ENCODE assay signal across 14 cellular contexts in the genomic region with DNA sequence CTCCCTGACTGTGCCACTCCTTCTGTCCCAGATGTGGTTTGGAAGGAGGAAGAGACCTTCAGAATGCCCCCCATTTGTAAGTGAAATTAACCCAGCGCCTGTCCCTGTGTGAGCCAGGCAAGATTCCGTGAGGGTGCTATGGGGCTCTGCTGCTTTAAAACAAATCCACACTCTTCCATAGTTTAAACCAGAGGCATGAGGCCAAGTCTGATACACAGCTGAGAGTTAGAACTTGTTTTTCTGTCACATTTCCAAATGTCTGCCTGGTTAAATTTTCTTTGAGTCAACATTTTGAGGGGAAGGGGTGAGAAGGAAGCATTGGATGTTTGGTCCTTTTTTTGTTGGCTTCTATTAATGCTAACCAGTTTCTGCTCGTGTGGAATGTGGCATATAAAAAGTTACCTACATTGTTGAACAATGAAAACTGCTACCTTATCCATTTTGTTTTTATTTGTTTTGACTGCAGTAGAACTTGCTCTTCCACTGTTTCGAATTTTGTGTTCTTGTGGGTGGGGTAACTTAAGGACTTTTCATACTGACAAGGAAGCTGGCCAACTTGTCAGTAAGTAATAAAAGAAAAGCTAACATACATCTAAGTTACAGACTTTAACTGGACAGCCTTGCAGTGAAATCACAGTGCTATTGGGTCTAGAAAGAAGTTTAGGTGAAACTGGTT. TPM values are rescaled to one million over a fixed set of nuclear protein-coding genes. Genes with fewer than 3 reads are reported as not detected.
DNase-seq lines count a peak whose midpoint lies in the region; ATAC-seq and TF ChIP-seq lines count a peak whose summit lies in the region.
"Had no signal": no experiment of that assay in that cellular context is flagged by ENCODE, and none has a peak within 500 bp of the region (broad histone marks: within the 10 kb centered on the region; RNA-seq: fewer than 3 reads in every experiment).

No MANE protein-coding gene starts in this region.

- 100% methylated on average over 3 of the region's 4 CpGs for WGBS in mesenchymal stem cell

- H2AFZ ChIP-seq in mesenchymal stem cell (ENCODE audit: low read depth, low read length), result no peak overlapping the region
- H2AFZ ChIP-seq in MM.1S (ENCODE audit: low read length), result no peak overlapping the region

- no peak for ATAC-seq in stimulated activated memory B cell treated with anti-CD40 and anti-IgM and Interleukin-4, amounts not matched to agents 10 μg/mL and 1 μg/mL and 100 μg/mL, for 72 hours
- no peak for ATAC-seq in HG02588 (IDR thresholded peaks at IDR 0.05; ENCODE audit: unreplicated experiment)

- peaks cover 23% of the 10 kb centered on the region for H3K36me3 Mint-ChIP-seq in stimulated activated memory B cell treated with anti-CD40 and anti-IgM and Interleukin-4, amounts not matched to agents 10 μg/mL and 1 μg/mL and 100 μg/mL, for 72 hours

- H3K23ac ChIP-seq in mesenchymal stem cell (ENCODE audit: low read length in 2 of 2), result no peak overlapping the region

- H3K9me3 ChIP-seq in mesenchymal stem cell (ENCODE audit: control insufficient read depth, low read length) (no peaks in the 10 kb centered on the region), Peyer's patch (no peaks in the 10 kb centered on the region), MM.1S (replicated peaks; ENCODE audit: insufficient read depth, low read length) (no peaks in the 10 kb centered on the region)
- H3K9me3 ChIP-seq: right atrium auricular region had no signal

- peaks cover 11% of the 10 kb centered on the region for H3K4me1 ChIP-seq in mesenchymal stem cell (ENCODE audit: control insufficient read depth, insufficient read depth, low read depth, low read length)
- peaks cover 0 to 41% (median 0%) of the 10 kb centered on the region in 4 donors for H3K4me1 ChIP-seq in Peyer's patch
- no peaks in the 10 kb centered on the region for H3K4me1 ChIP-seq in MM.1S (ENCODE audit: low read length)

- H2BK5ac ChIP-seq in mesenchymal stem cell (ENCODE audit: low read depth, low read length, poor library complexity, severe bottlenecking), result no peak overlapping the region

- H3K27me3 ChIP-seq in mesenchymal stem cell (ENCODE audit: control insufficient read depth in 1 of 2, insufficient read depth in 1 of 2, low read length in 2 of 2), result no peaks in the 10 kb centered on the region
- no peaks in the 10 kb centered on the region for H3K27me3 ChIP-seq in Peyer's patch
- H3K27me3 ChIP-seq in MM.1S (replicated peaks; ENCODE audit: insufficient read depth, low read length), result no peaks in the 10 kb centered on the region
- H3K27me3 ChIP-seq: right atrium auricular region had no signal

- H3K4me2 ChIP-seq in mesenchymal stem cell (ENCODE audit: low read length, poor library complexity, severe bottlenecking) (no peak overlapping the region), MM.1S (ENCODE audit: low read depth, low read length) (no peak overlapping the region)

- peak overlapping the region; percentile 54 for H3K9ac ChIP-seq in mesenchymal stem cell (ENCODE audit: low read length)
- H3K9ac ChIP-seq in MM.1S (ENCODE audit: low read length), result no peak overlapping the region

- no peak overlapping the region for H2BK12ac ChIP-seq in mesenchymal stem cell (ENCODE audit: low read length in 2 of 2)

- no peaks in the 10 kb centered on the region for H4K20me1 ChIP-seq in MM.1S (ENCODE audit: insufficient read depth, low read length)

- H3K14ac ChIP-seq in mesenchymal stem cell (ENCODE audit: low read length in 2 of 2), result no peak overlapping the region

- H3K79me2 ChIP-seq in MM.1S (ENCODE audit: low read length), result no peaks in the 10 kb centered on the region

- H3K4me3 Mint-ChIP-seq in stimulated activated memory B cell treated with anti-CD40 and anti-IgM and Interleukin-4, amounts not matched to agents 10 μg/mL and 1 μg/mL and 100 μg/mL, for 72 hours, result no peak overlapping the region
- H3K4me3 Mint-ChIP-seq: activated B cell treated with CpG ODN at 0.5 μM for 24 hours had no signal

- peak overlapping the region in 1 of 2 experiments; percentile 35 for H3K4ac ChIP-seq in mesenchymal stem cell (ENCODE audit: low read depth in 1 of 2, low read length in 2 of 2)

- H3K9me2 ChIP-seq in MM.1S (replicated peaks; ENCODE audit: insufficient read depth, low read length), result no peaks in the 10 kb centered on the region

- H3K27ac Mint-ChIP-seq in stimulated activated memory B cell treated with anti-CD40 and anti-IgM and Interleukin-4, amounts not matched to agents 10 μg/mL and 1 μg/mL and 100 μg/mL, for 72 hours, result peak overlapping the region; percentile 22
- H3K27ac Mint-ChIP-seq: activated B cell treated with CpG ODN at 0.5 μM for 24 hours had no signal

- H3K79me1 ChIP-seq in mesenchymal stem cell (replicated peaks; ENCODE audit: low read length, poor library complexity, severe bottlenecking), result peaks cover 6% of the 10 kb centered on the region

- peaks cover 75% of the 10 kb centered on the region for H3K4me1 Mint-ChIP-seq in stimulated activated memory B cell treated with anti-CD40 and anti-IgM and Interleukin-4, amounts not matched to agents 10 μg/mL and 1 μg/mL and 100 μg/mL, for 72 hours

- H3K4me3 ChIP-seq in LNCaP clone FGC (ENCODE audit: low read depth, low read length), result peak overlapping the region; percentile 45
- H3K4me3 ChIP-seq in choroid plexus epithelial cell (ENCODE audit: low read depth, low read length), result no peak overlapping the region
- peak overlapping the region in 1 of 2 experiments; percentile 50 for H3K4me3 ChIP-seq in mesenchymal stem cell (ENCODE audit: insufficient read depth in 1 of 2, low read depth in 1 of 2, low read length in 2 of 2)
- H3K4me3 ChIP-seq in Peyer's patch, result no peak overlapping the region
- no peak overlapping the region for H3K4me3 ChIP-seq in MM.1S (ENCODE audit: low read length)
- H3K4me3 ChIP-seq: right atrium auricular region had no signal

- intact Hi-C loops in posterior vena cava (cut with DNase I), result no loop called here

- no peaks in the 10 kb centered on the region for H3F3A ChIP-seq in MM.1S (ENCODE audit: insufficient read depth, low read length)

- H3K36me3 ChIP-seq in mesenchymal stem cell (ENCODE audit: control insufficient read depth in 1 of 2, insufficient read depth in 2 of 2, low read depth in 1 of 2, low read length in 2 of 2), result peaks cover 24 to 99% of the 10 kb centered on the region in 2 experiments
- H3K36me3 ChIP-seq in Peyer's patch, result no peaks in the 10 kb centered on the region
- H3K36me3 ChIP-seq in MM.1S (replicated peaks; ENCODE audit: insufficient read depth, low read length), result no peaks in the 10 kb centered on the region
- H3K36me3 ChIP-seq: right atrium auricular region had no signal

- no peak for TF ChIP-seq POLR2A in Peyer's patch (IDR thresholded peaks at IDR 0.05)

- no peak overlapping the region for H4K8ac ChIP-seq in mesenchymal stem cell (ENCODE audit: low read length)

- H3K27me3 Mint-ChIP-seq in stimulated activated memory B cell treated with anti-CD40 and anti-IgM and Interleukin-4, amounts not matched to agents 10 μg/mL and 1 μg/mL and 100 μg/mL, for 72 hours, result no peaks in the 10 kb centered on the region
- H3K27me3 Mint-ChIP-seq: activated B cell treated with CpG ODN at 0.5 μM for 24 hours had no signal

- H2AK5ac ChIP-seq in mesenchymal stem cell (ENCODE audit: low read length, severe bottlenecking), result no peak overlapping the region

- H2BK120ac ChIP-seq in mesenchymal stem cell (ENCODE audit: low read depth, low read length), result no peak overlapping the region

- no peak overlapping the region for H4K91ac ChIP-seq in mesenchymal stem cell (ENCODE audit: low read length)

- DNase-seq in LNCaP clone FGC (ENCODE audit: low read depth) (peak; percentile 99), choroid plexus epithelial cell (ENCODE audit: low read depth) (peak; percentile 56), mesenchymal stem cell (no peak), Peyer's patch (no peak), posterior vena cava (ENCODE audit: low spot score) (no peak), MM.1S (no peak)
- DNase-seq: activated B cell treated with CpG ODN at 0.5 μM for 24 hours; activated CD8-positive, alpha-beta memory T cell treated with anti-CD3 and anti-CD28 coated beads, Interleukin-2, amount 50 U/mL, for 4 hours; GF-D8; hypothalamus; NCI-H187 treated with DMSO at 0.1 percent for 48 hours had no signal

- TF ChIP-seq CTCF in LNCaP clone FGC (IDR thresholded peaks at IDR 0.05; ENCODE audit: control insufficient read depth, extremely low read depth, insufficient read depth), result no peak
- no peak for TF ChIP-seq CTCF in choroid plexus epithelial cell (conservative IDR thresholded peaks at IDR 0.05; ENCODE audit: low read depth, low read length)
- no peak for TF ChIP-seq CTCF in Peyer's patch (IDR thresholded peaks at IDR 0.05)
- no peak for TF ChIP-seq CTCF in MM.1S (IDR thresholded peaks at IDR 0.05; ENCODE audit: low read length)

- no peak overlapping the region for H3K27ac ChIP-seq in mesenchymal stem cell (ENCODE audit: low read length, poor library complexity, severe bottlenecking)
- peak overlapping the region in 1 of 4 donors; percentile 56 for H3K27ac ChIP-seq in Peyer's patch
- no peak overlapping the region for H3K27ac ChIP-seq in MM.1S (ENCODE audit: low read length)

- no peak overlapping the region for H2BK15ac ChIP-seq in mesenchymal stem cell (ENCODE audit: low read depth, poor library complexity, severe bottlenecking)

- no peaks in the 10 kb centered on the region for H3K9me3 Mint-ChIP-seq in stimulated activated memory B cell treated with anti-CD40 and anti-IgM and Interleukin-4, amounts not matched to agents 10 μg/mL and 1 μg/mL and 100 μg/mL, for 72 hours
- H3K9me3 Mint-ChIP-seq: activated B cell treated with CpG ODN at 0.5 μM for 24 hours had no signal

- H3K18ac ChIP-seq in mesenchymal stem cell (ENCODE audit: low read depth in 1 of 2, low read length in 2 of 2), result no peak overlapping the region

RNA-seq across cellular contexts. Expression of gene RGMB, which starts 12.9 kb away (rescaled TPM):
- 15.4 TPM for polyA plus RNA-seq in mesenchymal stem cell (2013, experiment 1 of 2)
- 15.8 TPM for polyA plus RNA-seq in mesenchymal stem cell (2013, experiment 2 of 2)
- total RNA-seq in Peyer's patch, result 100 to 1,000 TPM in 3 of 4 donors, 10 to 100 TPM in 1; 55.0 to 298 (median 138) TPM
- 10 to 100 TPM; 10.9 to 12.9 TPM for total RNA-seq in posterior vena cava

Comparison
In these comparisons a context has a peak if more than half of its experiments do, and no peak if none do; other contexts are left out.
1. DNase-seq: peak in LNCaP clone FGC (single experiment) and choroid plexus epithelial cell (single experiment); none in mesenchymal stem cell (single experiment), Peyer's patch (0 of 3), posterior vena cava (single experiment) and MM.1S (single experiment).
2. RNA of gene RGMB, which starts 12.9 kb away (total RNA-seq): 55.0 to 298 TPM in Peyer's patch; 10.9 to 12.9 TPM in posterior vena cava; every median in the first group is over 4 times any median in the second.